23 cellular contexts compared by ENCODE assay signal in the genomic region with DNA sequence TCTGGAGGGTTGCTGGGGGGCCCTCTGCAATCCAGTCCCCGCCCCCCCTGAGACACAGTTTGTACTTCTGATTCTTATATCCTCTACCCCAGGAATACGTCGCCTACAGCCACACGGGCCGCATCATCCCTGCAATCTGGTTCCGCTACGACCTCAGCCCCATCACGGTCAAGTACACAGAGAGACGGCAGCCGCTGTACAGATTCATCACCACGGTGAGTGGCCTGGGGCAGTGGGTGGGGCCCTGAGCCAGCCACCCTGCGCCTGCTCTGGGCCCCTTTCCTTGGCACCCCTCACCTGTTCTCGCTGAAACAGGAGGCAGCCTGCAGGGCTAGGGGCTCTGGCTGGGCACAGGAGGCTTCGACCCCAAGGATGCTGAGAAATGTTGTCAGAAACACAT.
"Had no signal": no experiment of that assay in that cellular context is flagged by ENCODE, and none has a peak within 500 bp of the region (broad histone marks: within the 10 kb centered on the region; RNA-seq: fewer than 3 reads in every experiment).

No MANE protein-coding gene starts in this region.

- H3K27me3 ChIP-seq: dorsolateral prefrontal cortex, hepatocyte, left lung, ovary, tibial nerve, upper lobe of left lung had no signal

- H3K9me3 ChIP-seq: left lung, ovary, psoas muscle, thoracic aorta, tibial nerve, upper lobe of left lung had no signal

- H3K27ac Mint-ChIP-seq: nephron; stimulated activated naive B cell treated with anti-CD40 and anti-IgM and Interleukin-4, amounts not matched to agents 10 μg/mL and 1 μg/mL and 100 μg/mL, for 72 hours; stimulated activated naive CD8-positive, alpha-beta T cell treated with anti-CD3 and anti-CD28 coated beads, Interleukin-15, Interleukin-2, amounts not matched to agents 100 ng/mL and 50 ng/mL, for 24 hours had no signal

- H3K4me2 ChIP-seq: hepatocyte, smooth muscle cell had no signal

- H3K4me3 Mint-ChIP-seq: naive thymus-derived CD4-positive, alpha-beta T cell; nephron; stimulated activated naive B cell treated with anti-CD40 and anti-IgM and Interleukin-4, amounts not matched to agents 10 μg/mL and 1 μg/mL and 100 μg/mL, for 72 hours; stimulated activated naive CD8-positive, alpha-beta T cell treated with anti-CD3 and anti-CD28 coated beads, Interleukin-15, Interleukin-2, amounts not matched to agents 100 ng/mL and 50 ng/mL, for 24 hours had no signal

- H3K4me3 ChIP-seq: dorsolateral prefrontal cortex, hepatocyte, left lung, ovary, psoas muscle, smooth muscle cell, thoracic aorta, tibial nerve, upper lobe of left lung had no signal

- H3K9me3 Mint-ChIP-seq: naive thymus-derived CD4-positive, alpha-beta T cell; nephron; stimulated activated naive B cell treated with anti-CD40 and anti-IgM and Interleukin-4, amounts not matched to agents 10 μg/mL and 1 μg/mL and 100 μg/mL, for 72 hours; stimulated activated naive CD8-positive, alpha-beta T cell treated with anti-CD3 and anti-CD28 coated beads, Interleukin-15, Interleukin-2, amounts not matched to agents 100 ng/mL and 50 ng/mL, for 24 hours had no signal

- H2AFZ ChIP-seq: hepatocyte had no signal

- H3K36me3 ChIP-seq: ovary had no signal

- H3K27ac ChIP-seq: dorsolateral prefrontal cortex, hepatocyte, left lung, ovary, psoas muscle, thoracic aorta, tibial nerve, upper lobe of left lung had no signal

- ATAC-seq: left lung; naive thymus-derived CD4-positive, alpha-beta T cell; psoas muscle; sciatic nerve; stimulated activated naive B cell treated with anti-CD40 and anti-IgM and Interleukin-4, amounts not matched to agents 10 μg/mL and 1 μg/mL and 100 μg/mL, for 72 hours had no signal

- DNase-seq: dorsolateral prefrontal cortex; effector CD4-positive, alpha-beta T cell; head of caudate nucleus; kidney; mesendoderm; midbrain; naive thymus-derived CD4-positive, alpha-beta T cell; occipital lobe; ovary; posterior cingulate gyrus; stimulated activated CD4-positive, alpha-beta T cell treated with anti-CD3 and anti-CD28 coated beads, Interleukin-2, amount 100 ng/mL, for 24 hours; stimulated activated CD4-positive, alpha-beta T cell treated with anti-CD3 and anti-CD28 coated beads, Interleukin-4, amount 100 ng/mL, for 4 hours; stimulated activated naive B cell treated with anti-CD40 and anti-IgM and Interleukin-4, amounts not matched to agents 10 μg/mL and 1 μg/mL and 100 μg/mL, for 72 hours; upper lobe of left lung had no signal

- H3K27me3 Mint-ChIP-seq: naive thymus-derived CD4-positive, alpha-beta T cell; stimulated activated naive B cell treated with anti-CD40 and anti-IgM and Interleukin-4, amounts not matched to agents 10 μg/mL and 1 μg/mL and 100 μg/mL, for 72 hours; stimulated activated naive CD8-positive, alpha-beta T cell treated with anti-CD3 and anti-CD28 coated beads, Interleukin-15, Interleukin-2, amounts not matched to agents 100 ng/mL and 50 ng/mL, for 24 hours had no signal
